29 cellular contexts compared by ENCODE assay signal in genomic region chr3:82558081-82558480, GRCh38.
"Had no signal": no experiment of that assay in that cellular context is flagged by ENCODE, and none has a peak within 500 bp of the region (broad histone marks: within the 10 kb centered on the region; RNA-seq: fewer than 3 reads in every experiment).

No MANE protein-coding gene starts in this region.

- H3K27me3 Mint-ChIP-seq: activated CD8-positive, alpha-beta memory T cell treated with anti-CD3 and anti-CD28 coated beads, Interleukin-2, amount 10 ng/mL, durations not matched to agents 7 days and 5 days; activated naive CD8-positive, alpha-beta T cell treated with anti-CD3 and anti-CD28 coated beads, Interleukin-2, amount 50 U/mL, for 24 hours; activated T-cell treated with anti-CD3 and anti-CD28 coated beads, Interleukin-2, amount 50 U/mL, for 24 hours; central memory CD8-positive, alpha-beta T cell; T-helper 17 cell had no signal

- DNase-seq: activated CD4-positive, alpha-beta T cell treated with anti-CD3 and anti-CD28 coated beads for 4 hours; activated CD4-positive, alpha-beta T cell treated with anti-CD3 and anti-CD28 coated beads, Interleukin-2, amount 50 U/mL, for 4 hours; activated CD8-positive, alpha-beta memory T cell treated with anti-CD3 and anti-CD28 coated beads, Interleukin-2, amount 10 ng/mL, durations not matched to agents 7 days and 5 days; activated effector memory CD4-positive, alpha-beta T cell treated with Interleukin-2 at 50 U/mL for 16 hours; activated naive CD4-positive, alpha-beta T cell treated with Interleukin-2 at 50 U/mL for 16 hours; activated naive CD8-positive, alpha-beta T cell treated with anti-CD3 and anti-CD28 coated beads, Interleukin-2, amount 50 U/mL, for 24 hours; activated T-cell treated with anti-CD3 and anti-CD28 coated beads, Interleukin-2, amount 50 U/mL, for 24 hours; amygdala; MV-4-11; NCI-H1092 treated with DMSO at 0.1 percent for 48 hours; NCI-H1417 treated with DMSO at 0.1 percent for 48 hours; NCI-H1694; NCI-H2029; NCI-H2107; NCI-H345; NCI-H510A treated with DMSO at 0.1 percent for 48 hours; NCI-H69; NK-92 treated with Interleukin-12 subunit alpha and Interleukin-12 subunit beta, amount 100 ng/mL, for 24 hours; PC-9; SHP77 treated with DMSO at 0.1 percent for 48 hours; T-helper 17 cell; T-helper 9 cell; WERI-Rb-1 had no signal

- H3K9ac ChIP-seq: KMS-11 had no signal

- H3K27ac ChIP-seq: KMS-11, PC-9, WERI-Rb-1 had no signal

- H3K9me3 Mint-ChIP-seq: brain had no signal

- ATAC-seq: activated CD4-positive, CD25-positive, alpha-beta regulatory T cell treated with anti-CD3 and anti-CD28 coated beads, Interleukin-2, amount 50 U/mL, for 24 hours; activated CD8-positive, alpha-beta memory T cell treated with anti-CD3 and anti-CD28 coated beads, Interleukin-2, amount 10 ng/mL, durations not matched to agents 7 days and 5 days; activated naive CD4-positive, alpha-beta T cell treated with anti-CD3 and anti-CD28 coated beads, Interleukin-2, amount 50 U/mL, for 72 hours; activated naive CD8-positive, alpha-beta T cell treated with anti-CD3 and anti-CD28 coated beads, Interleukin-2, amount 50 U/mL, for 24 hours; T-helper 17 cell had no signal

- H3K4me1 Mint-ChIP-seq: activated CD8-positive, alpha-beta memory T cell treated with anti-CD3 and anti-CD28 coated beads, Interleukin-2, amount 10 ng/mL, durations not matched to agents 7 days and 5 days; activated naive CD8-positive, alpha-beta T cell treated with anti-CD3 and anti-CD28 coated beads, Interleukin-2, amount 50 U/mL, for 24 hours; brain; central memory CD8-positive, alpha-beta T cell; T-helper 17 cell had no signal

- H3K4me3 ChIP-seq: PC-9 had no signal

- H2AFZ ChIP-seq: PC-9 had no signal

- H3K4me2 ChIP-seq: KMS-11, PC-9 had no signal

- H3K36me3 ChIP-seq: WERI-Rb-1 had no signal

- H3K27ac Mint-ChIP-seq: activated CD8-positive, alpha-beta memory T cell treated with anti-CD3 and anti-CD28 coated beads, Interleukin-2, amount 10 ng/mL, durations not matched to agents 7 days and 5 days; activated naive CD4-positive, alpha-beta T cell treated with anti-CD3 and anti-CD28 coated beads, Interleukin-2, amount 50 U/mL, for 72 hours; activated naive CD8-positive, alpha-beta T cell treated with anti-CD3 and anti-CD28 coated beads, Interleukin-2, amount 50 U/mL, for 24 hours; activated T-cell treated with anti-CD3 and anti-CD28 coated beads, Interleukin-2, amount 50 U/mL, for 24 hours; activated T-helper 1 cell treated with anti-CD3 and anti-CD28 coated beads, Interleukin-12 subunit alpha, Interleukin-12 subunit beta, Interleukin-2, Interleukin-4 antibody, amounts not matched to agents 30 ng/mL and 10 ng/mL and 1 ng/mL, durations not matched to agents 14 hours and 24 hours and 36 hours; brain; T-helper 17 cell had no signal

- H3K4me3 Mint-ChIP-seq: activated CD8-positive, alpha-beta memory T cell treated with anti-CD3 and anti-CD28 coated beads, Interleukin-2, amount 10 ng/mL, durations not matched to agents 7 days and 5 days; activated naive CD8-positive, alpha-beta T cell treated with anti-CD3 and anti-CD28 coated beads, Interleukin-2, amount 50 U/mL, for 24 hours; activated T-cell treated with anti-CD3 and anti-CD28 coated beads, Interleukin-2, amount 50 U/mL, for 24 hours; activated T-helper 1 cell treated with anti-CD3 and anti-CD28 coated beads, Interleukin-12 subunit alpha, Interleukin-12 subunit beta, Interleukin-2, Interleukin-4 antibody, amounts not matched to agents 30 ng/mL and 10 ng/mL and 1 ng/mL, durations not matched to agents 14 hours and 24 hours and 36 hours; brain; central memory CD8-positive, alpha-beta T cell; T-helper 17 cell had no signal

- H3K36me3 Mint-ChIP-seq: activated CD8-positive, alpha-beta memory T cell treated with anti-CD3 and anti-CD28 coated beads, Interleukin-2, amount 10 ng/mL, durations not matched to agents 7 days and 5 days; activated naive CD4-positive, alpha-beta T cell treated with anti-CD3 and anti-CD28 coated beads, Interleukin-2, amount 50 U/mL, for 72 hours; brain had no signal
